25 cellular contexts compared by ENCODE assay signal in the genomic region with DNA sequence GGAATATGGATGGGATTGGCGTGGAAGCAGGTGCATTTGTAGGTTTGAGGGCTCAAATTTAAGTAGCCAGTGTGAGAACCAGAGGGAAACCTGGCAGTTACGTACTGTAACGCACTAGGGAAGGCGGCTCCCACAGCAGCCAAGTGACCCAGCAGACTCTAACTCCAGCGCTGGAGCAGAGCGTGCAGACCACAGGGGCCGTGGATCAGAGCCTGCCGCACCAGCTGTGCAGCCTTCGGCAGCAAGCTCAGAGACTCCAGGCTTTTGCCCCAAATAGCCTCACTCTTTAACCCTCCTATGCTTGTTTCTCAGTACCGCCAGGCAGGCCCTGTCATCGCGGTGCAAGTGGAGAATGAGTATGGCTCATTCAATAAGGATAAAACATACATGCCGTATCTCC. TPM values are rescaled to one million over a fixed set of nuclear protein-coding genes. Genes with fewer than 3 reads are reported as not detected.
DNase-seq lines count a peak whose midpoint lies in the region; ATAC-seq, FAIRE-seq and TF ChIP-seq lines count a peak whose summit lies in the region.
"Had no signal": no experiment of that assay in that cellular context is flagged by ENCODE, and none has a peak within 500 bp of the region (broad histone marks: within the 10 kb centered on the region; RNA-seq: fewer than 3 reads in every experiment).

No MANE protein-coding gene starts in this region.

- H3K9me3 Mint-ChIP-seq in activated CD8-positive, alpha-beta memory T cell treated with anti-CD3 and anti-CD28 coated beads, Interleukin-2, amount 10 ng/mL, durations not matched to agents 7 days and 5 days (ENCODE audit: low read depth), result no peaks in the 10 kb centered on the region
- no peaks in the 10 kb centered on the region for H3K9me3 Mint-ChIP-seq in WTC11
- H3K9me3 Mint-ChIP-seq: CD4-positive, alpha-beta T cell; CD8-positive, alpha-beta memory T cell; GM23338; H9 had no signal

- H3K9me3 ChIP-seq in esophagus muscularis mucosa (no peaks in the 10 kb centered on the region), small intestine (ENCODE audit: control insufficient read depth, low read depth) (no peaks in the 10 kb centered on the region)
- H3K9me3 ChIP-seq: A549; BE2C; BLaER1 treated with 17β-estradiol and CSF1 and Interleukin-3, amounts not matched to agents 10 nM and 100 nM had no signal

- H3K4me1 ChIP-seq in esophagus muscularis mucosa, result no peaks in the 10 kb centered on the region
- no peaks in the 10 kb centered on the region for H3K4me1 ChIP-seq in small intestine (ENCODE audit: control insufficient read depth in 2 of 2, insufficient read depth in 1 of 2, low read depth in 1 of 2, low read length in 1 of 2)
- H3K4me1 ChIP-seq: A549, BE2C had no signal

- intact Hi-C loops in esophagus muscularis mucosa (cut with DNase I), result no loop called here

- POLR2A ChIA-PET in WTC11 (lab: Charles Lee), result no interaction called here

- CTCF ChIA-PET in activated CD8-positive, alpha-beta memory T cell treated with anti-CD3 and anti-CD28 coated beads, Interleukin-2, amount 10 ng/mL, durations not matched to agents 7 days and 5 days (lab: Charles Lee), result interaction anchor here (1.5 kb wide), 1 partner anchor 13 kb away, joined by 4 read pairs; the partner anchor contains the start of gene GLB1L3
- CTCF ChIA-PET in WTC11 (lab: Charles Lee), result interaction anchor here (0.8 kb wide), 1 partner anchor 26 kb away, joined by 5 read pairs; no protein-coding TSS in a partner anchor

- H3K4me1 Mint-ChIP-seq in activated CD8-positive, alpha-beta memory T cell treated with anti-CD3 and anti-CD28 coated beads, Interleukin-2, amount 10 ng/mL, durations not matched to agents 7 days and 5 days, result no peaks in the 10 kb centered on the region
- H3K4me1 Mint-ChIP-seq in WTC11, result peaks cover 20% of the 10 kb centered on the region
- H3K4me1 Mint-ChIP-seq: CD14-positive monocyte; CD8-positive, alpha-beta memory T cell had no signal

- H3K27ac Mint-ChIP-seq in activated CD8-positive, alpha-beta memory T cell treated with anti-CD3 and anti-CD28 coated beads, Interleukin-2, amount 10 ng/mL, durations not matched to agents 7 days and 5 days, result no peak overlapping the region
- H3K27ac Mint-ChIP-seq in WTC11, result peak overlapping the region; percentile 39; the same call in 1 of the 2 replicates
- H3K27ac Mint-ChIP-seq: CD4-positive, alpha-beta T cell; CD8-positive, alpha-beta memory T cell had no signal

- no peaks in the 10 kb centered on the region for H3K36me3 Mint-ChIP-seq in activated CD8-positive, alpha-beta memory T cell treated with anti-CD3 and anti-CD28 coated beads, Interleukin-2, amount 10 ng/mL, durations not matched to agents 7 days and 5 days
- H3K36me3 Mint-ChIP-seq in WTC11, result peaks cover 66% of the 10 kb centered on the region
- H3K36me3 Mint-ChIP-seq: CD14-positive monocyte; CD8-positive, alpha-beta memory T cell had no signal

- H3K4me3 ChIP-seq in esophagus muscularis mucosa, result no peak overlapping the region
- H3K4me3 ChIP-seq in small intestine (ENCODE audit: low read depth in 1 of 2, low read length in 2 of 2), result no peak overlapping the region
- H3K4me3 ChIP-seq: A549; BLaER1 treated with 17β-estradiol and CSF1 and Interleukin-3, amounts not matched to agents 10 nM and 100 nM; GM23338 had no signal

- FAIRE-seq in small intestine (lab: Jason Lieb, UNC), result no peak
- FAIRE-seq: A549, D721Med, GM12891, GM18507 had no signal

- no peak for TF ChIP-seq CTCF in WTC11 (IDR thresholded peaks at IDR 0.05)
- TF ChIP-seq CTCF in esophagus muscularis mucosa (IDR thresholded peaks at IDR 0.05), result no peak

- TF ChIP-seq POLR2A in esophagus muscularis mucosa (IDR thresholded peaks at IDR 0.05; ENCODE audit: low read depth), result no peak

- no peak for TF ChIP-seq EP300 in esophagus muscularis mucosa (IDR thresholded peaks at IDR 0.05)

- DNase-seq in activated CD8-positive, alpha-beta memory T cell treated with anti-CD3 and anti-CD28 coated beads, Interleukin-2, amount 10 ng/mL, durations not matched to agents 7 days and 5 days, result peak; percentile 30
- DNase-seq in activated CD8-positive, alpha-beta memory T cell treated with anti-CD3 and anti-CD28 coated beads for 24 hours, result no peak
- DNase-seq in WTC11 (ENCODE audit: low spot score), result no peak
- peak; percentile 64 for DNase-seq in esophagus muscularis mucosa (ENCODE audit: extremely low spot score)
- DNase-seq in GM03348 (ENCODE audit: low spot score), result no peak
- DNase-seq in small intestine, result no peak
- DNase-seq: 8988T; ACHN; AML-193; BE2C; CD4-positive, alpha-beta T cell; CD8-positive, alpha-beta memory T cell; DMS 273 treated with DMSO at 0.1 percent for 48 hours; DMS79; EL; GDM1; H9 had no signal

- H3K4me3 Mint-ChIP-seq in activated CD8-positive, alpha-beta memory T cell treated with anti-CD3 and anti-CD28 coated beads, Interleukin-2, amount 10 ng/mL, durations not matched to agents 7 days and 5 days, result no peak overlapping the region
- no peak overlapping the region for H3K4me3 Mint-ChIP-seq in WTC11
- H3K4me3 Mint-ChIP-seq: CD14-positive monocyte; CD4-positive, alpha-beta T cell; CD8-positive, alpha-beta memory T cell; GM23338; H9 had no signal

- H3K36me3 ChIP-seq in esophagus muscularis mucosa, result no peaks in the 10 kb centered on the region
- no peaks in the 10 kb centered on the region for H3K36me3 ChIP-seq in small intestine (ENCODE audit: control insufficient read depth in 2 of 2, insufficient read depth in 2 of 2, low read length in 2 of 2)
- H3K36me3 ChIP-seq: BE2C; BLaER1 treated with 17β-estradiol and CSF1 and Interleukin-3, amounts not matched to agents 10 nM and 100 nM had no signal

- no peak for ATAC-seq in activated CD8-positive, alpha-beta memory T cell treated with anti-CD3 and anti-CD28 coated beads, Interleukin-2, amount 10 ng/mL, durations not matched to agents 7 days and 5 days
- ATAC-seq in WTC11, result no peak
- ATAC-seq: A549, GM23338, HCT116 had no signal

- H3K27ac ChIP-seq in esophagus muscularis mucosa (replicated peaks in 1 of 4), result no peak overlapping the region
- no peak overlapping the region for H3K27ac ChIP-seq in small intestine (ENCODE audit: low read depth in 1 of 2, low read length in 1 of 2)
- H3K27ac ChIP-seq: A549; BLaER1 treated with 17β-estradiol and CSF1 and Interleukin-3, amounts not matched to agents 10 nM and 100 nM had no signal

- 90% methylated on average over 13 of the region's 13 CpGs for WGBS in esophagus muscularis mucosa
- WGBS in small intestine, 3 donors, result 88 to 92% (median 90%) methylated on average over 13 of the region's 13 CpGs

- H3K27me3 ChIP-seq in esophagus muscularis mucosa (peaks cover 0 to 2% (median 0%) of the 10 kb centered on the region in 4 donors), small intestine (ENCODE audit: control insufficient read depth in 2 of 2, insufficient read depth in 2 of 2, low read length in 2 of 2) (no peaks in the 10 kb centered on the region)
- H3K27me3 ChIP-seq: BE2C; BLaER1 treated with 17β-estradiol and CSF1 and Interleukin-3, amounts not matched to agents 10 nM and 100 nM had no signal

- H3K27me3 Mint-ChIP-seq in activated CD8-positive, alpha-beta memory T cell treated with anti-CD3 and anti-CD28 coated beads, Interleukin-2, amount 10 ng/mL, durations not matched to agents 7 days and 5 days, result no peaks in the 10 kb centered on the region
- H3K27me3 Mint-ChIP-seq in WTC11 (ENCODE audit: low read depth), result no peaks in the 10 kb centered on the region
- H3K27me3 Mint-ChIP-seq: CD4-positive, alpha-beta T cell had no signal

TF ChIP-seq in WTC11, 78 proteins besides CTCF, POLR2A, EP300 and RAD21 (continues in another document):
- TF ChIP-seq, protein P1, sequence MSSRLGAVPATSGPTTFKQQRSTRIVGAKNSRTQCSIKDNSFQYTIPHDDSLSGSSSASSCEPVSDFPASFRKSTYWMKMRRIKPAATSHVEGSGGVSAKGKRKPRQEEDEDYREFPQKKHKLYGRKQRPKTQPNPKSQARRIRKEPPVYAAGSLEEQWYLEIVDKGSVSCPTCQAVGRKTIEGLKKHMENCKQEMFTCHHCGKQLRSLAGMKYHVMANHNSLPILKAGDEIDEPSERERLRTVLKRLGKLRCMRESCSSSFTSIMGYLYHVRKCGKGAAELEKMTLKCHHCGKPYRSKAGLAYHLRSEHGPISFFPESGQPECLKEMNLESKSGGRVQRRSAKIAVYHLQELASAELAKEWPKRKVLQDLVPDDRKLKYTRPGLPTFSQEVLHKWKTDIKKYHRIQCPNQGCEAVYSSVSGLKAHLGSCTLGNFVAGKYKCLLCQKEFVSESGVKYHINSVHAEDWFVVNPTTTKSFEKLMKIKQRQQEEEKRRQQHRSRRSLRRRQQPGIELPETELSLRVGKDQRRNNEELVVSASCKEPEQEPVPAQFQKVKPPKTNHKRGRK (CRISPR knock-in tag; IDR thresholded peaks at IDR 0.05; ENCODE audit: borderline replicate concordance), result no peak
- no peak for TF ChIP-seq IRF2 (CRISPR knock-in tag; IDR thresholded peaks at IDR 0.05; ENCODE audit: borderline replicate concordance, low read depth)

RNA-seq across cellular contexts. Expression of gene GLB1L3, which starts 12.3 kb away (rescaled TPM):
- total RNA-seq in activated CD8-positive, alpha-beta memory T cell treated with anti-CD3 and anti-CD28 coated beads, Interleukin-2, amount 10 ng/mL, durations not matched to agents 7 days and 5 days, result 1 to 10 TPM; 4.1 to 6.1 TPM
- 34.6 to 50.2 TPM (median 35.9 TPM) in 3 replicates for total RNA-seq in WTC11 (2021)
- under 1 TPM in 3 of 4 donors, not detected in 1; 0.29 to 0.42 (median 0.32) TPM for total RNA-seq in esophagus muscularis mucosa
- under 1 TPM in 1 of 3 donors, not detected in 2; 0.04 TPM for polyA plus RNA-seq in small intestine
- polyA plus RNA-seq: A549, CD14-positive monocyte had no signal

RNA-seq across cellular contexts. Expression of gene ACAD8, which starts 35.1 kb away (rescaled TPM):
- total RNA-seq in activated CD8-positive, alpha-beta memory T cell treated with anti-CD3 and anti-CD28 coated beads, Interleukin-2, amount 10 ng/mL, durations not matched to agents 7 days and 5 days, result 10 to 100 TPM; 29.4 to 31.6 TPM
- total RNA-seq in WTC11 (2021), result 49.4 to 55.2 TPM (median 51.9 TPM) in 3 replicates
- 10 to 100 TPM; 18.3 to 25.0 (median 21.1) TPM for total RNA-seq in esophagus muscularis mucosa
- 10 to 100 TPM; 18.0 to 29.3 (median 20.0) TPM for polyA plus RNA-seq in small intestine

RNA-seq across cellular contexts. Expression of gene THYN1, which starts 35.3 kb away (rescaled TPM):
- total RNA-seq in activated CD8-positive, alpha-beta memory T cell treated with anti-CD3 and anti-CD28 coated beads, Interleukin-2, amount 10 ng/mL, durations not matched to agents 7 days and 5 days, result 10 to 100 TPM; 69.3 to 71.1 TPM
- total RNA-seq in WTC11 (2021) (80.2 to 83.8 TPM (median 82.0 TPM) in 3 replicates), esophagus muscularis mucosa (10 to 100 TPM; 34.1 to 59.6 (median 50.2) TPM)
- polyA plus RNA-seq in small intestine, result 10 to 100 TPM; 39.2 to 50.5 (median 45.4) TPM

RNA-seq across cellular contexts. Expression of gene GLB1L2, which starts 43.3 kb away (rescaled TPM):
- 1 to 10 TPM; 1.3 to 2.0 TPM for total RNA-seq in activated CD8-positive, alpha-beta memory T cell treated with anti-CD3 and anti-CD28 coated beads, Interleukin-2, amount 10 ng/mL, durations not matched to agents 7 days and 5 days
- total RNA-seq in WTC11 (2021) (4.6 to 6.0 TPM (median 5.1 TPM) in 3 replicates), esophagus muscularis mucosa (10 to 100 TPM in 3 of 4 donors, 1 to 10 TPM in 1; 7.1 to 13.1 (median 10.5) TPM)
- 1 to 10 TPM; 1.4 to 9.6 (median 1.8) TPM for polyA plus RNA-seq in small intestine
- polyA plus RNA-seq: CD14-positive monocyte had no signal

Comparison
In these comparisons a context has a peak if more than half of its experiments do, and no peak if none do; other contexts are left out.
1. DNase-seq: peak in activated CD8-positive, alpha-beta memory T cell treated with anti-CD3 and anti-CD28 coated beads, Interleukin-2, amount 10 ng/mL, durations not matched to agents 7 days and 5 days (single experiment) and esophagus muscularis mucosa (single experiment); none in activated CD8-positive, alpha-beta memory T cell treated with anti-CD3 and anti-CD28 coated beads for 24 hours (single experiment), WTC11 (single experiment), GM03348 (single experiment) and small intestine (single experiment).